In the genomic region with DNA sequence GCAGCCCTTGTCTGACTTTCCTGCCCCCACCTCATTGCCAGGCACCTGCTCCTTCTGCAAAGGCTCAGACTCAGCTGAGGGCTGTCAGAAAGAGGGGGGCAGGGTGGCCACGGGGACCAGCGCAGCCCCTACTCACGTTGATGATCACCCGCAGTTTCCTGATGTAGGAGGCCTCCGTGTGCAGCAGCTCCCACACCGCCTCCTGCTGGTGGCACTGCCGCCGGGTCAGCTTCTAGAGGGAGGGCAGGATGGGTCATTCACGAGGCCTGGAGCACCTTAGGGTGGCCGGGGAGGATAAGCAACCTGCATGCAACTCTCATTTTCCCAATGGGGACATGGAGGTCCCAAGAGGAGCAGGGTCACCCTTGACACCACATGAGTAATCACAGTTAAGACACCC, we compare ENCODE assay signal across 14 cellular contexts. TPM values are rescaled to one million over a fixed set of nuclear protein-coding genes. Genes with fewer than 3 reads are reported as not detected.
A peak's percentile ranks its signal among the peaks of the same experiment; 100 is the strongest.
DNase-seq lines count a peak whose midpoint lies in the region; ATAC-seq and TF ChIP-seq lines count a peak whose summit lies in the region.
"Had no signal": no experiment of that assay in that cellular context is flagged by ENCODE, and none has a peak within 500 bp of the region (broad histone marks: within the 10 kb centered on the region; RNA-seq: fewer than 3 reads in every experiment).

No MANE protein-coding gene starts in this region.

- H3K4me2 ChIP-seq in SU-DHL-6 (ENCODE audit: low read depth, low read length, poor library complexity, severe bottlenecking) (no peak overlapping the region), hepatocyte (no peak overlapping the region)
- H3K4me2 ChIP-seq: BLaER1 treated with 17β-estradiol and CSF1 and Interleukin-3, amounts not matched to agents 10 nM and 100 nM had no signal

- H2AFZ ChIP-seq in SU-DHL-6 (ENCODE audit: low read depth, low read length, severe bottlenecking) (no peak overlapping the region), hepatocyte (no peak overlapping the region)

- H3K79me2 ChIP-seq in SU-DHL-6 (ENCODE audit: insufficient read depth, low read length) (no peaks in the 10 kb centered on the region), hepatocyte (no peaks in the 10 kb centered on the region)

- H3K27me3 Mint-ChIP-seq in stimulated activated naive CD8-positive, alpha-beta T cell treated with anti-CD3 and anti-CD28 coated beads, Interleukin-15, amount 100 ng/mL, for 72 hours: peaks cover 7% of the 10 kb centered on the region

- H3K27ac Mint-ChIP-seq in stimulated activated naive CD8-positive, alpha-beta T cell treated with anti-CD3 and anti-CD28 coated beads, Interleukin-15, amount 100 ng/mL, for 72 hours: no peak overlapping the region

- peak; percentile 56 for DNase-seq in stimulated activated naive CD8-positive, alpha-beta T cell treated with anti-CD3 and anti-CD28 coated beads, Interleukin-15, Interleukin-2, amounts not matched to agents 100 U/mL and 50 U/mL, for 24 hours
- no peak for DNase-seq in stimulated activated naive CD8-positive, alpha-beta T cell treated with anti-CD3 and anti-CD28 coated beads, Interleukin-15, amount 100 ng/mL, for 72 hours
- DNase-seq in hepatocyte (ENCODE audit: low spot score) (no peak), kidney tubule cell (ENCODE audit: low spot score) (no peak), caudate nucleus (lab: John Stamatoyannopoulos, UW) (no peak)
- no peak for DNase-seq in activated CD8-positive, alpha-beta memory T cell treated with anti-CD3 and anti-CD28 coated beads, Interleukin-2, amount 50 U/mL, for 48 hours
- DNase-seq: activated gamma-delta T cell treated with Interleukin-2 at 50 U/mL for 16 hours; effector CD8-positive, alpha-beta T cell; NCI-H1048 had no signal

- peaks cover 17% of the 10 kb centered on the region for H3K4me1 ChIP-seq in hepatocyte (ENCODE audit: insufficient read depth)
- H3K4me1 ChIP-seq: BLaER1 treated with 17β-estradiol and CSF1 and Interleukin-3, amounts not matched to agents 10 nM and 100 nM; prostate gland; vagina had no signal

- H3K27ac ChIP-seq in SU-DHL-6 (ENCODE audit: low read depth, low read length) (no peak overlapping the region), hepatocyte (peak overlapping the region; percentile 63), caudate nucleus (ENCODE audit: low read depth, low read length) (no peak overlapping the region)
- H3K27ac ChIP-seq: BLaER1 treated with 17β-estradiol and CSF1 and Interleukin-3, amounts not matched to agents 10 nM and 100 nM; prostate gland; vagina had no signal

- H3K9me3 Mint-ChIP-seq in stimulated activated naive CD8-positive, alpha-beta T cell treated with anti-CD3 and anti-CD28 coated beads, Interleukin-15, amount 100 ng/mL, for 72 hours: no peaks in the 10 kb centered on the region

- H3K4me1 Mint-ChIP-seq in stimulated activated naive CD8-positive, alpha-beta T cell treated with anti-CD3 and anti-CD28 coated beads, Interleukin-15, amount 100 ng/mL, for 72 hours: peaks cover 24% of the 10 kb centered on the region

- H3K27me3 ChIP-seq in SU-DHL-6 (ENCODE audit: low read length): no peaks in the 10 kb centered on the region
- H3K27me3 ChIP-seq in hepatocyte: no peaks in the 10 kb centered on the region
- H3K27me3 ChIP-seq: vagina had no signal

- H3F3A ChIP-seq in SU-DHL-6 (ENCODE audit: insufficient read depth): no peaks in the 10 kb centered on the region

- no peak overlapping the region for H3K9ac ChIP-seq in SU-DHL-6 (ENCODE audit: low read length)
- H3K9ac ChIP-seq: BLaER1 treated with 17β-estradiol and CSF1 and Interleukin-3, amounts not matched to agents 10 nM and 100 nM had no signal

- 95% methylated on average over 10 of the region's 10 CpGs for WGBS in hepatocyte (ENCODE audit: low lambda C conversion rate, missing lambda C conversion rate)

- H3K9me2 ChIP-seq in SU-DHL-6 (replicated peaks; ENCODE audit: insufficient read depth, low read length): no peaks in the 10 kb centered on the region
- H3K9me2 ChIP-seq in hepatocyte (replicated peaks; ENCODE audit: insufficient read depth): no peaks in the 10 kb centered on the region

- H4K20me1 ChIP-seq in SU-DHL-6 (ENCODE audit: low read depth, low read length) (no peaks in the 10 kb centered on the region), hepatocyte (ENCODE audit: insufficient read depth, poor library complexity, severe bottlenecking) (no peaks in the 10 kb centered on the region)

- no peak overlapping the region for H3K4me3 Mint-ChIP-seq in stimulated activated naive CD8-positive, alpha-beta T cell treated with anti-CD3 and anti-CD28 coated beads, Interleukin-15, amount 100 ng/mL, for 72 hours

- H3K9me3 ChIP-seq in SU-DHL-6 (ENCODE audit: insufficient read depth, low read length): no peaks in the 10 kb centered on the region
- H3K9me3 ChIP-seq in hepatocyte (ENCODE audit: low read depth): no peaks in the 10 kb centered on the region
- H3K9me3 ChIP-seq: BLaER1 treated with 17β-estradiol and CSF1 and Interleukin-3, amounts not matched to agents 10 nM and 100 nM; prostate gland; vagina had no signal

- no peak for ATAC-seq in stimulated activated naive CD8-positive, alpha-beta T cell treated with anti-CD3 and anti-CD28 coated beads, Interleukin-15, Interleukin-2, amounts not matched to agents 100 U/mL and 50 U/mL, for 24 hours
- ATAC-seq in stimulated activated naive CD8-positive, alpha-beta T cell treated with anti-CD3 and anti-CD28 coated beads, Interleukin-15, amount 100 ng/mL, for 72 hours: no peak
- no peak for ATAC-seq in GM19463 (IDR thresholded peaks at IDR 0.05; ENCODE audit: unreplicated experiment)

- H3K36me3 ChIP-seq in SU-DHL-6 (ENCODE audit: low read length): no peaks in the 10 kb centered on the region
- no peaks in the 10 kb centered on the region for H3K36me3 ChIP-seq in hepatocyte (replicated peaks; ENCODE audit: insufficient read depth, low read depth)
- H3K36me3 ChIP-seq: BLaER1 treated with 17β-estradiol and CSF1 and Interleukin-3, amounts not matched to agents 10 nM and 100 nM; prostate gland had no signal

- no peak overlapping the region for H3K4me3 ChIP-seq in SU-DHL-6 (ENCODE audit: insufficient read depth, low read length, poor library complexity, severe bottlenecking)
- no peak overlapping the region for H3K4me3 ChIP-seq in hepatocyte
- H3K4me3 ChIP-seq: BLaER1 treated with 17β-estradiol and CSF1 and Interleukin-3, amounts not matched to agents 10 nM and 100 nM; prostate gland; vagina had no signal

- peak; percentile 38 for TF ChIP-seq CTCF in SU-DHL-6 (IDR thresholded peaks at IDR 0.05; ENCODE audit: insufficient read depth, low read length, poor library complexity, severe bottlenecking)
- TF ChIP-seq CTCF in hepatocyte (IDR thresholded peaks at IDR 0.05; ENCODE audit: poor library complexity): peak; percentile 20

RNA-seq across cellular contexts. Expression of a gene that starts 6.4 kb away (rescaled TPM):
- 4.8 and 14.0 TPM in 2 replicates for total RNA-seq in hepatocyte
- polyA plus RNA-seq in hepatocyte: 7.1 and 16.9 TPM in 2 replicates

RNA-seq across cellular contexts. Expression of a gene that starts 19.1 kb away (rescaled TPM):
- 11.6 and 13.3 TPM in 2 replicates for total RNA-seq in hepatocyte
- 9.3 and 11.5 TPM in 2 replicates for polyA plus RNA-seq in hepatocyte

RNA-seq across cellular contexts. Expression of a gene that starts 47.8 kb away (rescaled TPM):
- 21.4 and 31.1 TPM in 2 replicates for total RNA-seq in hepatocyte
- polyA plus RNA-seq in hepatocyte: 48.4 and 65.7 TPM in 2 replicates

RNA-seq across cellular contexts. Expression of a gene that starts 52.7 kb away (rescaled TPM):
- 0.27 and 0.44 TPM in 2 replicates for total RNA-seq in hepatocyte
- 0.36 and 1.2 TPM in 2 replicates for polyA plus RNA-seq in hepatocyte
